In genomic region chr1:244862699-244863490, GRCh38 we compare ENCODE assay signal across 8 cellular contexts. TPM values are rescaled to one million over a fixed set of nuclear protein-coding genes. Genes with fewer than 3 reads are reported as not detected.
DNase-seq lines count a peak whose midpoint lies in the region; ATAC-seq, FAIRE-seq and TF ChIP-seq lines count a peak whose summit lies in the region.

No MANE protein-coding gene starts in this region.

- H3K14ac ChIP-seq in H1 (ENCODE audit: insufficient read length), result no peak overlapping the region

- peak overlapping the region; percentile 63 for H3K4ac ChIP-seq in H1 (replicated peaks; ENCODE audit: insufficient read length, low read depth, low read length)

- peak; percentile 28 for ATAC-seq in GM19468 (IDR thresholded peaks at IDR 0.05; ENCODE audit: extremely low read depth, unreplicated experiment)

- TF ChIP-seq RAD21 in H1 (IDR thresholded peaks at IDR 0.05 in 1 of 2, conservative IDR thresholded peaks at IDR 0.05 in 1 of 2; ENCODE audit: low read depth in 2 of 2, low read length in 2 of 2), result no peak

- peak overlapping the region; percentile 99; the same call in 1 of the 2 replicates for H4K8ac ChIP-seq in H1 (ENCODE audit: extremely low read depth, insufficient read depth, low read length)

- H3K9me3 Mint-ChIP-seq in CD8-positive, alpha-beta memory T cell, result peaks cover 0 to 4% (median 0%) of the 10 kb centered on the region in 5 donors

- H3K79me1 ChIP-seq in H1 (ENCODE audit: low read depth, low read length), result no peaks in the 10 kb centered on the region; the same call in 1 of the 2 replicates

- DNase-seq in CD8-positive, alpha-beta memory T cell, result peak; percentile 94 to 97 (median 95)
- peak; percentile 59 for DNase-seq in HS-5 (ENCODE audit: low read depth)
- DNase-seq in NK-92 treated with Interleukin-12 subunit alpha and Interleukin-12 subunit beta, amount 100 ng/mL, for 24 hours (lab: John Stamatoyannopoulos, UW), result peak; percentile 96
- peak; percentile 88 for DNase-seq in activated CD8-positive, alpha-beta memory T cell treated with anti-CD3 and anti-CD28 coated beads, Interleukin-2, amount 50 U/mL, for 1 hour (ENCODE audit: extremely low read depth)
- DNase-seq in H1 (ENCODE audit: low read depth in 1 of 2, low spot score in 2 of 2), result peak; percentile 85 to 93
- DNase-seq in stimulated activated CD8-positive, alpha-beta memory T cell treated with anti-CD3 and anti-CD28 coated beads, Interleukin-15, amount 100 ng/mL, for 1 hour (ENCODE audit: low read depth), result peak; percentile 93

- peak overlapping the region; percentile 94 to 100 (median 98) for H3K27ac Mint-ChIP-seq in CD8-positive, alpha-beta memory T cell

- no peaks in the 10 kb centered on the region for H3K9me3 ChIP-seq in CD8-positive, alpha-beta memory T cell (ENCODE audit: low read length)
- H3K9me3 ChIP-seq in H1 (ENCODE audit: insufficient read depth in 2 of 2, low read depth in 1 of 2, low read length in 1 of 2) (no peaks in the 10 kb centered on the region), mesodermal cell (ENCODE audit: control insufficient read depth, low read length) (no peaks in the 10 kb centered on the region)

- TF ChIP-seq EP300 in H1 (IDR thresholded peaks at IDR 0.05; ENCODE audit: borderline replicate concordance in 1 of 2, low read depth in 2 of 2, low read length in 2 of 2), result no peak

- H3K27me3 ChIP-seq in CD8-positive, alpha-beta memory T cell (ENCODE audit: insufficient read depth, low read length, poor library complexity, severe bottlenecking), result no peaks in the 10 kb centered on the region
- H3K27me3 ChIP-seq in H1 (replicated peaks in 1 of 4; ENCODE audit: control insufficient read depth in 3 of 4, extremely low read depth in 1 of 4, insufficient read depth in 3 of 4, low read length in 3 of 4), result no peaks in the 10 kb centered on the region

- H3K36me3 Mint-ChIP-seq in CD8-positive, alpha-beta memory T cell, result peaks cover 14 to 61% (median 24%) of the 10 kb centered on the region in 3 donors

- H2BK5ac ChIP-seq in H1 (ENCODE audit: low read depth, low read length), result peak overlapping the region; percentile 91

- no peak for TF ChIP-seq CTCF in H1 (IDR thresholded peaks at IDR 0.05; ENCODE audit: control extremely low read depth in 1 of 3, insufficient read depth in 1 of 3, low read depth in 1 of 3, low read length in 3 of 3)

- CTCF ChIA-PET in CD8-positive, alpha-beta memory T cell (lab: Charles Lee), result interaction anchor here (1.1 to 6.6 kb wide), 11 partner anchors 8 to 179 kb away, joined by 3 to 95 read pairs (median 8); partner anchors contain the start of gene COX20
- CTCF ChIA-PET in H1 (lab: Charles Lee; ENCODE audit: partially characterized antibody), result interaction anchor here (0.7 to 2.8 kb wide), 4 partner anchors 27 to 180 kb away, joined by 3 to 12 read pairs (median 3); partner anchors contain the start of gene COX20

- peak overlapping the region; percentile 11 for H4K91ac ChIP-seq in H1 (replicated peaks; ENCODE audit: insufficient read length, low read length)

- POLR2A ChIA-PET in CD8-positive, alpha-beta memory T cell (lab: Charles Lee), result interaction anchor here (0.5 to 7.0 kb wide), 14 partner anchors 9 to 1608 kb away, joined by 3 to 322 read pairs (median 8); partner anchors contain the start of genes CEP170, COX20, DESI2 and SDCCAG8
- POLR2A ChIA-PET in H1 (lab: Charles Lee; ENCODE audit: partially characterized antibody), result interaction anchor here (0.6 to 29.6 kb wide), 18 partner anchors 12 to 305 kb away, joined by 3 to 677 read pairs (median 5); partner anchors contain the start of gene COX20

- H3K4me3 Mint-ChIP-seq in CD8-positive, alpha-beta memory T cell, result peak overlapping the region; percentile 90 to 98 (median 91)

- H2AFZ ChIP-seq in H1 (ENCODE audit: low read length), result no peak overlapping the region

- H3K23ac ChIP-seq in H1 (ENCODE audit: insufficient read length), result no peak overlapping the region

- peaks cover 0 to 10% of the 10 kb centered on the region in 2 donors for H3K27me3 Mint-ChIP-seq in CD8-positive, alpha-beta memory T cell

- H3K4me1 Mint-ChIP-seq in CD8-positive, alpha-beta memory T cell, result peaks cover 47 to 67% (median 64%) of the 10 kb centered on the region in 3 donors

- FAIRE-seq in H1 (lab: Jason Lieb, UNC), result no peak

- peaks cover 5% of the 10 kb centered on the region for H3K23me2 ChIP-seq in H1 (ENCODE audit: low read depth, low read length)

- H2BK20ac ChIP-seq in H1 (ENCODE audit: low read length), result no peak overlapping the region

- peaks cover 38 to 65% of the 10 kb centered on the region in 2 experiments for H3K79me2 ChIP-seq in H1 (ENCODE audit: control insufficient read depth in 1 of 2, insufficient read depth in 2 of 2, low read length in 2 of 2)

- H4K20me1 ChIP-seq in H1 (replicated peaks in 1 of 2; ENCODE audit: control insufficient read depth in 1 of 2, insufficient read depth in 2 of 2, low read length in 2 of 2), result peaks cover 30 to 33% of the 10 kb centered on the region in 2 experiments

- peak overlapping the region; percentile 46; the same call in 1 of the 2 replicates for H2BK12ac ChIP-seq in H1 (ENCODE audit: low read depth, low read length)

- H4K5ac ChIP-seq in H1 (ENCODE audit: insufficient read length, low read depth, low read length), result peak overlapping the region; percentile 95

- peak overlapping the region; percentile 78 for H3K56ac ChIP-seq in H1 (replicated peaks; ENCODE audit: insufficient read length, low read depth, low read length)

- peak; percentile 75 to 86 for TF ChIP-seq POLR2A in H1 (IDR thresholded peaks at IDR 0.05; ENCODE audit: control extremely low read depth in 1 of 2, low read depth in 2 of 2, low read length in 2 of 2)

- peak overlapping the region; percentile 84 for H3K18ac ChIP-seq in H1 (ENCODE audit: extremely low read depth, low read length)

- H3K4me1 ChIP-seq in CD8-positive, alpha-beta memory T cell (ENCODE audit: insufficient read depth, low read length), result peaks cover 58% of the 10 kb centered on the region
- H3K4me1 ChIP-seq in H1 (replicated peaks in 1 of 4; ENCODE audit: control insufficient read depth in 3 of 4, insufficient read depth in 4 of 4, low read length in 3 of 4) (peaks cover 0 to 6% (median 3%) of the 10 kb centered on the region in 4 experiments; a peak in 4 of 7 replicates), mesodermal cell (ENCODE audit: control insufficient read depth, insufficient read depth, low read length, poor library complexity, severe bottlenecking) (peaks cover 20% of the 10 kb centered on the region)

- peak overlapping the region; percentile 99 to 100 (median 100) for H3K9ac ChIP-seq in H1 (replicated peaks in 1 of 4; ENCODE audit: extremely low read depth in 1 of 4, low read depth in 3 of 4, low read length in 3 of 4)

- H3K36me3 ChIP-seq in CD8-positive, alpha-beta memory T cell (ENCODE audit: insufficient read depth, low read length), result peaks cover 39% of the 10 kb centered on the region
- H3K36me3 ChIP-seq in H1 (ENCODE audit: control insufficient read depth in 2 of 4, insufficient read depth in 4 of 4, low read length in 3 of 4), result peaks cover 24 to 48% (median 38%) of the 10 kb centered on the region in 4 experiments
- H3K36me3 ChIP-seq in mesodermal cell (ENCODE audit: control insufficient read depth, insufficient read depth, low read length), result peaks cover 45% of the 10 kb centered on the region

- H3K27ac ChIP-seq in CD8-positive, alpha-beta memory T cell (ENCODE audit: low read depth, low read length), result peak overlapping the region; percentile 94
- H3K27ac ChIP-seq in H1 (ENCODE audit: low read depth, low read length) (peak overlapping the region; percentile 91), mesodermal cell (ENCODE audit: low read depth, low read length, severe bottlenecking) (peak overlapping the region; percentile 97)

- H3K4me3 ChIP-seq in CD8-positive, alpha-beta memory T cell (ENCODE audit: low read length), result peak overlapping the region; percentile 87
- H3K4me3 ChIP-seq in H1 (ENCODE audit: extremely low read depth in 1 of 4, insufficient read depth in 2 of 4, low read depth in 3 of 4, low read length in 4 of 4), result peak overlapping the region; percentile 91 to 100 (median 98)
- H3K4me3 ChIP-seq in mesodermal cell (ENCODE audit: extremely low read depth, insufficient read depth, low read length, poor library complexity, severe bottlenecking), result peak overlapping the region; percentile 99

- no peak overlapping the region for H2BK120ac ChIP-seq in H1 (replicated peaks; ENCODE audit: low read depth, low read length)

- H2BK15ac ChIP-seq in H1 (ENCODE audit: low read length), result no peak overlapping the region

- 2% methylated on average over 41 of the region's 87 CpGs; no CpG with 5 or more reads in 1 of the 2 experiments for WGBS in H1 (ENCODE audit: extremely low coverage in 1 of 2, insufficient coverage in 1 of 2, insufficient read length in 1 of 2, insufficient replicate concordance in 2 of 2, low coverage in 1 of 2, low lambda C conversion rate in 2 of 2, missing lambda C conversion rate in 1 of 2), 2 experiments
- WGBS in mesodermal cell (ENCODE audit: insufficient coverage in 2 of 2), 2 experiments, result 0 to 1% methylated on average over 32 to 42 of the region's 87 CpGs

- H2AK5ac ChIP-seq in H1 (ENCODE audit: low read depth, low read length), result peak overlapping the region; percentile 18; the same call in 1 of the 2 replicates

- peak overlapping the region; percentile 76 to 92 for H3K4me2 ChIP-seq in H1 (ENCODE audit: insufficient read depth in 1 of 2, low read depth in 2 of 2, low read length in 2 of 2)

RNA-seq across cellular contexts. Expression of gene HNRNPU, which starts 1.4 kb away (rescaled TPM):
- total RNA-seq in CD8-positive, alpha-beta memory T cell, result 100 to 1,000 TPM; 598 to 630 TPM
- polyA plus RNA-seq in CD8-positive, alpha-beta memory T cell, result 382 TPM
- total RNA-seq in H1 (2021; fragmentation: NEBNext Ultra II Directional; extraction: Animal tissue kit (Norgen Biotek cat#: 25700)), result 606 and 614 TPM in 2 replicates
- 87.3 and 95.6 TPM in 2 replicates for polyA plus RNA-seq in H1 (2011; rRNA removed)
- polyA plus RNA-seq in H1 (2011; cell fraction: cytosol; rRNA removed), result 240 TPM
- polyA plus RNA-seq in H1 (2011; cell fraction: nucleus; rRNA removed), result 179 TPM
- 452 to 699 TPM (median 531 TPM) in 4 replicates for polyA plus RNA-seq in H1 (2012, experiment 1 of 2)
- 85.9 TPM for polyA plus RNA-seq in H1 (2012, experiment 2 of 2)
- 352 TPM for polyA plus RNA-seq in H1 (2013, experiment 1 of 2)
- 353 TPM for polyA plus RNA-seq in H1 (2013, experiment 2 of 2)
- 235 and 263 TPM in 2 replicates for polyA minus RNA-seq in H1 (2011; rRNA and poly(A)+ RNA removed)
- 285 TPM for polyA minus RNA-seq in H1 (2011; cell fraction: cytosol; rRNA and poly(A)+ RNA removed)
- polyA minus RNA-seq in H1 (2011; cell fraction: nucleus; rRNA and poly(A)+ RNA removed), result 272 TPM
- polyA plus RNA-seq in mesodermal cell (2013, experiment 1 of 2), result 230 TPM
- 271 TPM for polyA plus RNA-seq in mesodermal cell (2013, experiment 2 of 2)

RNA-seq across cellular contexts. Expression of gene COX20, which starts 27.4 kb away (rescaled TPM):
- total RNA-seq in CD8-positive, alpha-beta memory T cell, result 10 to 100 TPM; 35.7 to 36.2 TPM
- polyA plus RNA-seq in CD8-positive, alpha-beta memory T cell, result 47.0 TPM
- 28.8 and 33.6 TPM in 2 replicates for total RNA-seq in H1 (2021; fragmentation: NEBNext Ultra II Directional; extraction: Animal tissue kit (Norgen Biotek cat#: 25700))
- polyA plus RNA-seq in H1 (2011; rRNA removed), result 11.7 and 17.5 TPM in 2 replicates
- 33.1 TPM for polyA plus RNA-seq in H1 (2011; cell fraction: cytosol; rRNA removed)
- 6.2 TPM for polyA plus RNA-seq in H1 (2011; cell fraction: nucleus; rRNA removed)
- 18.0 to 39.2 TPM (median 20.0 TPM) in 4 replicates for polyA plus RNA-seq in H1 (2012, experiment 1 of 2)
- 6.5 TPM for polyA plus RNA-seq in H1 (2012, experiment 2 of 2)
- 42.7 TPM for polyA plus RNA-seq in H1 (2013, experiment 1 of 2)
- polyA plus RNA-seq in H1 (2013, experiment 2 of 2), result 43.3 TPM
- polyA minus RNA-seq in H1 (2011; rRNA and poly(A)+ RNA removed), result 6.9 and 7.0 TPM in 2 replicates
- polyA minus RNA-seq in H1 (2011; cell fraction: cytosol; rRNA and poly(A)+ RNA removed), result 4.6 TPM
- polyA minus RNA-seq in H1 (2011; cell fraction: nucleus; rRNA and poly(A)+ RNA removed), result 26.7 TPM
- polyA plus RNA-seq in mesodermal cell (2013, experiment 1 of 2), result 11.3 TPM
- 18.2 TPM for polyA plus RNA-seq in mesodermal cell (2013, experiment 2 of 2)

Comparison
In these comparisons a context has a peak if more than half of its experiments do, and no peak if none do; other contexts are left out.
1. Peak in every context shown above with its lines: DNase-seq, ATAC-seq, H3K4me3 ChIP-seq and H3K27ac ChIP-seq.